Comparison of ENCODE assay signal across 29 cellular contexts in genomic region chr5:116621599-116621998, GRCh38. TPM values are rescaled to one million over a fixed set of nuclear protein-coding genes. Genes with fewer than 3 reads are reported as not detected.
"Had no signal": no experiment of that assay in that cellular context is flagged by ENCODE, and none has a peak within 500 bp of the region (broad histone marks: within the 10 kb centered on the region; RNA-seq: fewer than 3 reads in every experiment).

No MANE protein-coding gene starts in this region.

- H3K27me3 ChIP-seq: esophagus muscularis mucosa, foreskin keratinocyte, gastroesophageal sphincter, heart right ventricle, left lung, right atrium auricular region, suprapubic skin, transverse colon, upper lobe of right lung, uterus had no signal

- H3K27ac ChIP-seq: coronary artery, esophagus muscularis mucosa, foreskin keratinocyte, gastroesophageal sphincter, heart right ventricle, left lung, parathyroid adenoma, prostate gland, right atrium auricular region, suprapubic skin, transverse colon, upper lobe of right lung, uterus had no signal

- H3K9me3 ChIP-seq: esophagus muscularis mucosa, gastroesophageal sphincter, heart right ventricle, left lung, mucosa of descending colon, prostate gland, right atrium auricular region, suprapubic skin, transverse colon, upper lobe of right lung, uterus had no signal

- H3K4me1 ChIP-seq: foreskin keratinocyte, prostate gland, transverse colon, upper lobe of right lung, uterus had no signal

- H3K36me3 ChIP-seq: esophagus muscularis mucosa, gastroesophageal sphincter, heart right ventricle, left lung, prostate gland, right atrium auricular region, suprapubic skin, transverse colon, upper lobe of right lung, uterus had no signal

- H3K4me3 ChIP-seq: coronary artery, esophagus muscularis mucosa, gastroesophageal sphincter, heart right ventricle, left lung, mucosa of descending colon, prostate gland, right atrium auricular region, smooth muscle cell, suprapubic skin, transverse colon, upper lobe of right lung, uterus had no signal

- DNase-seq: dermis blood vessel endothelial cell; effector memory CD4-positive, alpha-beta T cell; foreskin keratinocyte; glutamatergic neuron; heart right ventricle; left cardiac atrium; left lung; mesenchymal stem cell; mucosa of descending colon; naive B cell; occipital lobe; stimulated activated CD4-positive, alpha-beta T cell treated with anti-CD3 and anti-CD28 coated beads, Interleukin-12 subunit alpha, Interleukin-12 subunit beta, amount 100 ng/mL, for 4 hours; stimulated activated CD4-positive, alpha-beta T cell treated with anti-CD3 and anti-CD28 coated beads, Interleukin-1b, Interleukin-23, amount 100 ng/mL, for 48 hours; stimulated activated CD4-positive, alpha-beta T cell treated with anti-CD3 and anti-CD28 coated beads, Interleukin-4, amount 100 ng/mL, for 1 hour; stimulated activated CD8-positive, alpha-beta memory T cell treated with anti-CD3 and anti-CD28 coated beads, Interleukin-4, amount 100 ng/mL, for 48 hours; stimulated activated naive CD4-positive, alpha-beta T cell; stimulated activated naive CD8-positive, alpha-beta T cell treated with anti-CD3 and anti-CD28 coated beads, Interleukin-15, amount 100 ng/mL, for 72 hours; transverse colon; upper lobe of right lung; uterus had no signal

RNA-seq across cellular contexts. Expression of gene SEMA6A, which starts 47.0 kb away (rescaled TPM):
- total RNA-seq: natural killer cell treated with Interleukin-12 subunit alpha and Interleukin-12 subunit beta and Interleukin-15 and Interleukin-18, amount 100 ng/mL, for 72 hours had no signal
